Comparison of ENCODE assay signal across 12 cellular contexts in genomic region chr5:128782446-128782845, GRCh38.
A peak's percentile ranks its signal among the peaks of the same experiment; 100 is the strongest.
DNase-seq lines count a peak whose midpoint lies in the region; ATAC-seq and TF ChIP-seq lines count a peak whose summit lies in the region.
"Had no signal": no experiment of that assay in that cellular context is flagged by ENCODE, and none has a peak within 500 bp of the region (broad histone marks: within the 10 kb centered on the region; RNA-seq: fewer than 3 reads in every experiment).

No MANE protein-coding gene starts in this region.

- no peak overlapping the region for H3K9ac ChIP-seq in smooth muscle cell (ENCODE audit: low read depth)

- DNase-seq in AG08396 (ENCODE audit: low spot score) (peak; percentile 12), NCI-H446 treated with DMSO at 0.1 percent for 48 hours (lab: John Stamatoyannopoulos, UW) (peak; percentile 91), epithelial cell of proximal tubule (ENCODE audit: low read depth) (peak; percentile 7), myocyte (ENCODE audit: low read depth) (peak; percentile 89), smooth muscle cell (lab: John Stamatoyannopoulos, UW; ENCODE audit: unreplicated experiment) (no peak)
- no peak for DNase-seq in stimulated activated CD4-positive, alpha-beta T cell treated with anti-CD3 and anti-CD28 coated beads, Interleukin-2, amount 100 ng/mL, for 48 hours
- DNase-seq: activated naive CD8-positive, alpha-beta T cell treated with anti-CD3 and anti-CD28 coated beads for 36 hours; CD4-positive, CD25-positive, alpha-beta regulatory T cell; KG1; T-helper 1 cell had no signal

- H3K36me3 ChIP-seq in smooth muscle cell (ENCODE audit: low read depth) = no peaks in the 10 kb centered on the region

- no peaks in the 10 kb centered on the region for H3K79me2 ChIP-seq in smooth muscle cell (ENCODE audit: low read depth)

- H2AFZ ChIP-seq in smooth muscle cell (ENCODE audit: low read depth) = no peak overlapping the region

- no peaks in the 10 kb centered on the region for H3K9me3 ChIP-seq in smooth muscle cell (replicated peaks; ENCODE audit: low read depth)

- no peaks in the 10 kb centered on the region for H4K20me1 ChIP-seq in smooth muscle cell (ENCODE audit: low read depth)

- H3K4me2 ChIP-seq in smooth muscle cell = no peak overlapping the region

- no peaks in the 10 kb centered on the region for H3F3A ChIP-seq in smooth muscle cell (ENCODE audit: low read depth)

- ATAC-seq in GM19023 (IDR thresholded peaks at IDR 0.05; ENCODE audit: unreplicated experiment) (no peak), HG02884 (IDR thresholded peaks at IDR 0.05; ENCODE audit: unreplicated experiment) (no peak)

- peaks cover 8% of the 10 kb centered on the region for H3K4me1 ChIP-seq in smooth muscle cell (ENCODE audit: low read depth)

- H3K27me3 ChIP-seq in smooth muscle cell (ENCODE audit: low read depth) = no peaks in the 10 kb centered on the region

- H3K4me3 ChIP-seq in epithelial cell of proximal tubule (ENCODE audit: low read depth, low read length) (no peak overlapping the region), smooth muscle cell (no peak overlapping the region)

- TF ChIP-seq CTCF in epithelial cell of proximal tubule (conservative IDR thresholded peaks at IDR 0.05; ENCODE audit: low read depth, low read length) (no peak), smooth muscle cell (IDR thresholded peaks at IDR 0.05; ENCODE audit: borderline replicate concordance, insufficient read depth, poor library complexity, severe bottlenecking) (no peak)

- 80% methylated on average over 4 of the region's 4 CpGs for whole genome bisulfite sequencing in smooth muscle cell (ENCODE audit: low lambda C conversion rate)

- no peak overlapping the region for H3K27ac ChIP-seq in smooth muscle cell (ENCODE audit: low read depth)

Comparison
In these comparisons a context has a peak if more than half of its experiments do, and no peak if none do; other contexts are left out.
1. DNase-seq: peak in AG08396 (single experiment), NCI-H446 treated with DMSO at 0.1 percent for 48 hours (single experiment), epithelial cell of proximal tubule (single experiment) and myocyte (single experiment); none in smooth muscle cell (single experiment) and stimulated activated CD4-positive, alpha-beta T cell treated with anti-CD3 and anti-CD28 coated beads, Interleukin-2, amount 100 ng/mL, for 48 hours (0 of 2).